In the genomic region with DNA sequence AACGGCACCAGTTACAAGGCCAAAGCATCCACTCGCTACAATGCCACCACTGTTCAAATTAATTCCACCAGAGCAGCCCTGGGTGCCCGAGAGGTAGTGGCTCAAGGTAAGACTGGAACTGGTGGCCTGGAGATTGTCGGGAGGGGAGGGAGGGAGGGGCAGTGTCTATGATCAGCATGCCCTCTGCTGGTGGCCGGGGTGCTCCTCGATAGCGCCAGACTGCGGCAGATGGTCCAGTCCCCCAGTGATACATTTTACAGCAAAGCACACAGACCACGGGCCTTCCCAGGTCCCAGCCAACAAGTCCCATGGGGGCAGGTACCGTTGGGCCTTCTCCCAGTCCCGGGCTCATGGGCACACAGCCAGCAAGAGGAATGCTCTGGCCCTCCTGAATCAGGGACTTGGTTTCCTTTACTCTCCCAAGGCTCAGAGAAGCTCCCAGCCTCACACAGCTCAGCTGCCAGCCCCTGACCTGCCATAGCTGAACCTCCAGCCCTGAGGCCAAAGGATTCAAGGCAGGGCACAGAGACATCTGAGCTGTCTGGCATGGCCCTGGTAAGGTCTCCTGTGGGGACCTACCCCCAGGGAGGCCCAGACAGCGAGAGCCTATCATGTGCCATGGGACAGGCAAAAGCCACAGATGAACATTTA, we compare ENCODE assay signal across 14 cellular contexts. TPM values are rescaled to one million over a fixed set of nuclear protein-coding genes. Genes with fewer than 3 reads are reported as not detected.
DNase-seq lines count a peak whose midpoint lies in the region; ATAC-seq and TF ChIP-seq lines count a peak whose summit lies in the region.
"Had no signal": no experiment of that assay in that cellular context is flagged by ENCODE, and none has a peak within 500 bp of the region (broad histone marks: within the 10 kb centered on the region; RNA-seq: fewer than 3 reads in every experiment).

No MANE protein-coding gene starts in this region.

- peak; percentile 31 for TF ChIP-seq CTCF in choroid plexus epithelial cell (conservative IDR thresholded peaks at IDR 0.05; ENCODE audit: low read depth, low read length)

- ATAC-seq in GM21723 (IDR thresholded peaks at IDR 0.05; ENCODE audit: unreplicated experiment): no peak

- DNase-seq in stimulated activated CD4-positive, alpha-beta T cell treated with anti-CD3 and anti-CD28 coated beads, Interleukin-15, amount 100 ng/mL, for 24 hours: peak; percentile 15
- no peak for DNase-seq in stimulated activated CD4-positive, alpha-beta T cell treated with anti-CD3 and anti-CD28 coated beads, Interleukin-4, amount 100 ng/mL, for 1 hour
- DNase-seq in NCI-H82 (lab: John Stamatoyannopoulos, UW) (peak; percentile 93), choroid plexus epithelial cell (ENCODE audit: low read depth) (no peak), MG63 (no peak), AG20443 (ENCODE audit: low spot score) (no peak)
- no peak for DNase-seq in stimulated activated CD4-positive, alpha-beta T cell treated with anti-CD3 and anti-CD28 coated beads, Interleukin-2, amount 100 ng/mL, for 48 hours
- DNase-seq: EL, Kasumi-1, NCI-H2107, occipital lobe, PC-9, T1000 had no signal

- H3K36me3 ChIP-seq in MG63: no peaks in the 10 kb centered on the region

- H3K4me3 ChIP-seq in choroid plexus epithelial cell (ENCODE audit: low read depth, low read length): no peak overlapping the region
- H3K4me3 ChIP-seq in MG63: no peak overlapping the region
- H3K4me3 ChIP-seq: PC-9 had no signal

- peaks cover 5% of the 10 kb centered on the region for H3K9me3 ChIP-seq in MG63

- H3K27me3 ChIP-seq in MG63: no peaks in the 10 kb centered on the region

RNA-seq across cellular contexts. Expression of a gene that starts 15.3 kb away (rescaled TPM):
- total RNA-seq in MG63 (2014; rRNA removed; shearing (Covaris generic); ENCODE audit: low replicate concordance): 80.9 and 91.4 TPM in 2 replicates

RNA-seq across cellular contexts. Expression of a gene that starts 41.5 kb away (rescaled TPM):
- total RNA-seq in MG63 (2014; rRNA removed; shearing (Covaris generic); ENCODE audit: low replicate concordance): 0.59 TPM in 1 of 2 replicates, not detected in the other

RNA-seq across cellular contexts. Expression of a gene that starts 46.4 kb away (rescaled TPM):
- total RNA-seq in MG63 (2014; rRNA removed; shearing (Covaris generic); ENCODE audit: low replicate concordance): not detected in 2 replicates
- total RNA-seq: occipital lobe had no signal

Comparison
In these comparisons a context has a peak if more than half of its experiments do, and no peak if none do; other contexts are left out.
1. DNase-seq: peak in stimulated activated CD4-positive, alpha-beta T cell treated with anti-CD3 and anti-CD28 coated beads, Interleukin-15, amount 100 ng/mL, for 24 hours (single experiment) and NCI-H82 (single experiment); none in stimulated activated CD4-positive, alpha-beta T cell treated with anti-CD3 and anti-CD28 coated beads, Interleukin-4, amount 100 ng/mL, for 1 hour (single experiment), choroid plexus epithelial cell (single experiment), MG63 (single experiment), stimulated activated CD4-positive, alpha-beta T cell treated with anti-CD3 and anti-CD28 coated beads, Interleukin-2, amount 100 ng/mL, for 48 hours (0 of 2) and AG20443 (single experiment).